ENCODE assay signal across 17 cellular contexts in genomic region chr10:97013568-97013967, GRCh38.
DNase-seq lines count a peak whose midpoint lies in the region; ATAC-seq and TF ChIP-seq lines count a peak whose summit lies in the region.
"Had no signal": no experiment of that assay in that cellular context is flagged by ENCODE, and none has a peak within 500 bp of the region (broad histone marks: within the 10 kb centered on the region; RNA-seq: fewer than 3 reads in every experiment).

No MANE protein-coding gene starts in this region.

- CTCF ChIA-PET in IMR-90 (lab: Yijun Ruan, JAX), result no interaction called here

- H2BK5ac ChIP-seq in IMR-90 (ENCODE audit: low read depth, low read length, poor library complexity, severe bottlenecking), result no peak overlapping the region

- H3K4me2 ChIP-seq in IMR-90 (ENCODE audit: low read depth, low read length), result no peak overlapping the region

- peak overlapping the region; percentile 58 for H2AK9ac ChIP-seq in IMR-90 (replicated peaks; ENCODE audit: low read depth, low read length, poor library complexity)

- no peak overlapping the region for H2BK15ac ChIP-seq in IMR-90 (ENCODE audit: low read depth, low read length)

- no peak overlapping the region for H3K9ac ChIP-seq in IMR-90 (ENCODE audit: low read depth, low read length)
- H3K9ac ChIP-seq: GM23248 had no signal

- TF ChIP-seq POLR2A in IMR-90 (IDR thresholded peaks at IDR 0.05; ENCODE audit: low read depth, low read length) (no peak), stomach (IDR thresholded peaks at IDR 0.05) (no peak)

- H3K4me1 ChIP-seq in IMR-90 (ENCODE audit: control insufficient read depth, insufficient read depth, low read length), result no peaks in the 10 kb centered on the region
- no peaks in the 10 kb centered on the region for H3K4me1 ChIP-seq in stomach

- in situ Hi-C loops in IMR-90 (cut with MboI; ENCODE audit: low sequenced_read_pairs), result no loop called here

- H4K20me1 ChIP-seq in IMR-90 (ENCODE audit: insufficient read depth, low read length), result no peaks in the 10 kb centered on the region

- H4K91ac ChIP-seq in IMR-90 (ENCODE audit: insufficient read depth, low read depth, low read length), result no peak overlapping the region

- H2BK20ac ChIP-seq in IMR-90 (ENCODE audit: low read depth, low read length), result no peak overlapping the region

- POLR2A ChIA-PET in IMR-90 (lab: Charles Lee; ENCODE audit: unreplicated experiment), result no interaction called here

- H4K8ac ChIP-seq in IMR-90 (ENCODE audit: low read depth in 2 of 2, low read length in 2 of 2), result no peak overlapping the region

- intact Hi-C loops in IMR-90 (cut with micrococcal nuclease), result no loop called here
- intact Hi-C loops in stomach (cut with DNase I; ENCODE audit: low total_unique reads), result no loop called here

- no peak overlapping the region for H2AFZ ChIP-seq in IMR-90 (replicated peaks; ENCODE audit: low read length, poor library complexity)
- H2AFZ ChIP-seq: GM23248 had no signal

- ATAC-seq in IMR-90 (ENCODE audit: low read depth) (no peak), left lobe of liver (no peak), HG03469 (IDR thresholded peaks at IDR 0.05; ENCODE audit: unreplicated experiment) (no peak)
- ATAC-seq: CD8-positive, alpha-beta T cell; K562 had no signal

- BruUV-seq in IMR-90 (replicated peaks; lab: Mats Ljungman, UMichigan), result no TSS peak

- no peaks in the 10 kb centered on the region for H3K9me1 ChIP-seq in IMR-90 (ENCODE audit: insufficient read depth, low read length)

- no peak overlapping the region for H2AK5ac ChIP-seq in IMR-90 (ENCODE audit: low read depth, low read length)

- H3K79me1 ChIP-seq in IMR-90 (ENCODE audit: low read depth in 1 of 2, low read length in 2 of 2), result no peaks in the 10 kb centered on the region

- H3K4me3 ChIP-seq in IMR-90 (ENCODE audit: insufficient read depth, low read depth, low read length) (no peak overlapping the region), stomach (no peak overlapping the region)
- H3K4me3 ChIP-seq: GM23248, K562 had no signal

- TF ChIP-seq CTCF in IMR-90 (conservative IDR thresholded peaks at IDR 0.05; ENCODE audit: low read depth, low read length), result no peak
- TF ChIP-seq CTCF in stomach (IDR thresholded peaks at IDR 0.05), result no peak

- no peak for TF ChIP-seq RAD21 in IMR-90 (IDR thresholded peaks at IDR 0.05; ENCODE audit: low read length)

- peak; percentile 39 for DNase-seq in activated effector memory CD4-positive, alpha-beta T cell treated with anti-CD3 and anti-CD28 coated beads, Interleukin-2, amount 50 U/mL, for 16 hours
- DNase-seq in activated effector memory CD4-positive, alpha-beta T cell treated with Interleukin-2 at 50 U/mL for 16 hours, result no peak
- no peak for DNase-seq in IMR-90
- peak; percentile 31 for DNase-seq in left lobe of liver (ENCODE audit: low spot score)
- DNase-seq in stomach, result peak; percentile 8
- no peak for DNase-seq in GOT3 (lab: John Stamatoyannopoulos, UW)
- DNase-seq: CD8-positive, alpha-beta T cell; COR-L47; DMS153; DND-41; GDM1; GM23248; HCEC 1CT; HFFc6 had no signal

- no peak overlapping the region for H4K5ac ChIP-seq in IMR-90 (ENCODE audit: low read depth, low read length)

- dilution Hi-C loops in IMR-90 (cut with HindIII; ENCODE audit: low sequenced_read_pairs, unreplicated experiment), result no loop called here

- no peak overlapping the region for H3K27ac ChIP-seq in IMR-90 (ENCODE audit: insufficient read depth, low read length)
- no peak overlapping the region for H3K27ac ChIP-seq in stomach
- H3K27ac ChIP-seq: 22Rv1, GM23248 had no signal

- 89% methylated on average over 3 of the region's 8 CpGs; no CpG with 5 or more reads in 1 of the 2 experiments for WGBS in IMR-90 (ENCODE audit: extremely low coverage in 2 of 2, insufficient read length in 1 of 2), 2 experiments
- 76 to 91% (median 88%) methylated on average over 5 to 8 of the region's 8 CpGs for WGBS in stomach, 5 donors

- no peak overlapping the region for H2BK120ac ChIP-seq in IMR-90 (ENCODE audit: low read depth, low read length)

- H3K14ac ChIP-seq in IMR-90 (replicated peaks; ENCODE audit: low read depth, low read length), result no peak overlapping the region

- no peak overlapping the region for H3K56ac ChIP-seq in IMR-90 (ENCODE audit: extremely low read depth, insufficient read depth, low read length)

- no peak overlapping the region for H3K4ac ChIP-seq in IMR-90 (ENCODE audit: low read depth, low read length)

- TF ChIP-seq EP300 in stomach (IDR thresholded peaks at IDR 0.05), result no peak

- H3K27me3 ChIP-seq in IMR-90 (ENCODE audit: control insufficient read depth, insufficient read depth, low read length) (peaks cover 17% of the 10 kb centered on the region), stomach (no peaks in the 10 kb centered on the region)

- no peak overlapping the region for H3K23ac ChIP-seq in IMR-90 (ENCODE audit: low read depth, low read length)

- no peak overlapping the region for H3K18ac ChIP-seq in IMR-90 (ENCODE audit: low read depth, low read length)

- no peaks in the 10 kb centered on the region for H3K36me3 ChIP-seq in IMR-90 (ENCODE audit: control insufficient read depth, insufficient read depth, low read length)
- no peaks in the 10 kb centered on the region for H3K36me3 ChIP-seq in stomach

- H3K9me3 ChIP-seq in IMR-90 (ENCODE audit: control insufficient read depth, insufficient read depth, low read length) (no peaks in the 10 kb centered on the region), stomach (peaks cover 0 to under 1% (median 0%) of the 10 kb centered on the region in 4 donors)

TF ChIP-seq in IMR-90, 13 proteins besides CTCF, POLR2A, EP300 and RAD21:
- TF ChIP-seq RFX5 (IDR thresholded peaks at IDR 0.05; ENCODE audit: low read depth, low read length) (no peak), CHD1 (IDR thresholded peaks at IDR 0.05; ENCODE audit: low read depth, low read length) (no peak), NFE2L2 (IDR thresholded peaks at IDR 0.05; ENCODE audit: low read depth, low read length) (no peak), MAFK (IDR thresholded peaks at IDR 0.05; ENCODE audit: low read depth, low read length) (no peak), CEBPB (IDR thresholded peaks at IDR 0.05; ENCODE audit: low read depth, low read length) (no peak), MAZ (IDR thresholded peaks at IDR 0.05; ENCODE audit: borderline replicate concordance, low read depth, low read length) (no peak), ELK1 (IDR thresholded peaks at IDR 0.05; ENCODE audit: borderline replicate concordance, low read depth, low read length) (no peak), USF2 (IDR thresholded peaks at IDR 0.05; ENCODE audit: low read depth, low read length) (no peak), BHLHE40 (IDR thresholded peaks at IDR 0.05; ENCODE audit: low read depth, low read length) (no peak), SMC3 (IDR thresholded peaks at IDR 0.05; ENCODE audit: low read depth, low read length) (no peak), MXI1 (IDR thresholded peaks at IDR 0.05; ENCODE audit: borderline replicate concordance, low read depth, low read length) (no peak), FOS (IDR thresholded peaks at IDR 0.05; ENCODE audit: low read depth, low read length) (no peak), RCOR1 (IDR thresholded peaks at IDR 0.05; ENCODE audit: insufficient replicate concordance, low read length) (no peak)
TF ChIP-seq in IMR-90: peak in this region for 0.

Comparison
In these comparisons a context has a peak if more than half of its experiments do, and no peak if none do; other contexts are left out.
1. DNase-seq: peak in activated effector memory CD4-positive, alpha-beta T cell treated with anti-CD3 and anti-CD28 coated beads, Interleukin-2, amount 50 U/mL, for 16 hours (single experiment), left lobe of liver (single experiment) and stomach (single experiment); none in activated effector memory CD4-positive, alpha-beta T cell treated with Interleukin-2 at 50 U/mL for 16 hours (single experiment), IMR-90 (single experiment) and GOT3 (single experiment).